In genomic region chr1:150551049-150551783, GRCh38 we compare ENCODE assay signal across 9 cellular contexts. TPM values are rescaled to one million over a fixed set of nuclear protein-coding genes. Genes with fewer than 3 reads are reported as not detected.
DNase-seq lines count a peak whose midpoint lies in the region; ATAC-seq and TF ChIP-seq lines count a peak whose summit lies in the region.
"Had no signal": no experiment of that assay in that cellular context is flagged by ENCODE, and none has a peak within 500 bp of the region (broad histone marks: within the 10 kb centered on the region; RNA-seq: fewer than 3 reads in every experiment).

No MANE protein-coding gene starts in this region.

- TF ChIP-seq CTCF in heart left ventricle (IDR thresholded peaks at IDR 0.05) = no peak

- peaks cover 0 to 12% (median 5%) of the 10 kb centered on the region in 9 donors for H3K36me3 ChIP-seq in heart left ventricle

- peak overlapping the region in 1 of 2 donors; percentile 82 for H3K27ac Mint-ChIP-seq in natural killer cell treated with Interleukin-12 subunit alpha and Interleukin-12 subunit beta and Interleukin-15 and Interleukin-18, amount 100 ng/mL, for 72 hours

- peaks cover 24 to 27% of the 10 kb centered on the region in 2 donors for H3K4me1 Mint-ChIP-seq in natural killer cell treated with Interleukin-12 subunit alpha and Interleukin-12 subunit beta and Interleukin-15 and Interleukin-18, amount 100 ng/mL, for 72 hours (ENCODE audit: low read depth in 2 of 2)

- no peaks in the 10 kb centered on the region for H3K9me3 ChIP-seq in heart left ventricle

- peak in 1 of 4 donors; percentile 12 for ATAC-seq in heart left ventricle
- ATAC-seq in left ventricle myocardium superior = no peak
- no peak for ATAC-seq in natural killer cell treated with Interleukin-12 subunit alpha and Interleukin-12 subunit beta and Interleukin-15 and Interleukin-18, amount 100 ng/mL, for 72 hours
- no peak for ATAC-seq in HG03439 (IDR thresholded peaks at IDR 0.05; ENCODE audit: unreplicated experiment)
- ATAC-seq in HG03442 (IDR thresholded peaks at IDR 0.05; ENCODE audit: unreplicated experiment) = no peak
- ATAC-seq in HG03097 (IDR thresholded peaks at IDR 0.05; ENCODE audit: low FRiP score, unreplicated experiment) = no peak

- TF ChIP-seq POLR2A in heart left ventricle (IDR thresholded peaks at IDR 0.05) = no peak

- peak overlapping the region; percentile 13 for H3K4me3 Mint-ChIP-seq in natural killer cell treated with Interleukin-12 subunit alpha and Interleukin-12 subunit beta and Interleukin-15 and Interleukin-18, amount 100 ng/mL, for 72 hours

- H3K27me3 ChIP-seq in heart left ventricle = peaks cover 0 to 3% (median 0%) of the 10 kb centered on the region in 9 donors

- peaks cover 0 to 61% (median 35%) of the 10 kb centered on the region in 12 donors for H3K4me1 ChIP-seq in heart left ventricle

- DNase-seq in heart left ventricle (peak in 2 of 5 donors; percentile 5 to 53), left ventricle myocardium superior (no peak), dermis blood vessel endothelial cell (peak; percentile 19), ecto neural progenitor cell (ENCODE audit: low spot score) (no peak)
- DNase-seq in natural killer cell treated with Interleukin-12 subunit alpha and Interleukin-12 subunit beta and Interleukin-15 and Interleukin-18, amount 100 ng/mL, for 72 hours (ENCODE audit: low spot score) = peak; percentile 53

- H3K36me3 Mint-ChIP-seq in natural killer cell treated with Interleukin-12 subunit alpha and Interleukin-12 subunit beta and Interleukin-15 and Interleukin-18, amount 100 ng/mL, for 72 hours = no peaks in the 10 kb centered on the region

- WGBS in heart left ventricle, 4 donors = 71 to 91% (median 78%) methylated on average over 11 of the region's 11 CpGs

- no peaks in the 10 kb centered on the region for H3K9me3 Mint-ChIP-seq in natural killer cell treated with Interleukin-12 subunit alpha and Interleukin-12 subunit beta and Interleukin-15 and Interleukin-18, amount 100 ng/mL, for 72 hours
- H3K9me3 Mint-ChIP-seq: CD4-positive, alpha-beta memory T cell had no signal

- intact Hi-C loops in heart left ventricle (cut with DNase I) (loop anchor here in 3 of 10 donors (10.0 kb wide), 1 partner anchor 264 kb away; no protein-coding TSS in a partner anchor), left ventricle myocardium superior (cut with micrococcal nuclease) (no loop called here)

- peak overlapping the region in 2 of 12 donors; percentile 17 to 77 for H3K4me3 ChIP-seq in heart left ventricle

- H3K27me3 Mint-ChIP-seq in natural killer cell treated with Interleukin-12 subunit alpha and Interleukin-12 subunit beta and Interleukin-15 and Interleukin-18, amount 100 ng/mL, for 72 hours = peaks cover 0 to 7% of the 10 kb centered on the region in 2 donors

- peak overlapping the region in 10 of 12 donors; percentile 80 to 93 (median 86) for H3K27ac ChIP-seq in heart left ventricle

RNA-seq across cellular contexts. Expression of gene ADAMTSL4, which starts 2.0 kb away (rescaled TPM):
- total RNA-seq in heart left ventricle = 10 to 100 TPM; 19.2 to 69.0 (median 40.9) TPM
- polyA plus RNA-seq in heart left ventricle = 10 to 100 TPM; 41.1 to 61.7 TPM
- total RNA-seq in left ventricle myocardium superior = 77.7 TPM
- 0.17 and 0.60 TPM in 2 replicates for total RNA-seq in dermis blood vessel endothelial cell
- total RNA-seq in natural killer cell treated with Interleukin-12 subunit alpha and Interleukin-12 subunit beta and Interleukin-15 and Interleukin-18, amount 100 ng/mL, for 72 hours = 1 to 10 TPM in 1 of 2 donors, under 1 TPM in 1; 0.48 to 1.0 TPM

RNA-seq across cellular contexts. Expression of gene MCL1, which starts 28.2 kb away (rescaled TPM):
- total RNA-seq in heart left ventricle (100 to 1,000 TPM in 6 of 9 donors, 10 to 100 TPM in 3; 77.2 to 180 (median 104) TPM), left ventricle myocardium superior (93.5 TPM), dermis blood vessel endothelial cell (223 and 316 TPM in 2 replicates)
- 100 to 1,000 TPM in 1 of 2 donors, 10 to 100 TPM in 1; 57.1 to 118 TPM for polyA plus RNA-seq in heart left ventricle
- total RNA-seq in natural killer cell treated with Interleukin-12 subunit alpha and Interleukin-12 subunit beta and Interleukin-15 and Interleukin-18, amount 100 ng/mL, for 72 hours = 100 to 1,000 TPM; 199 to 333 TPM

RNA-seq across cellular contexts. Expression of gene FALEC, which starts 35.7 kb away (rescaled TPM):
- under 1 TPM in 2 of 9 donors, not detected in 7; 0.51 to 0.96 TPM for total RNA-seq in heart left ventricle
- under 1 TPM; 0.18 to 0.46 TPM for polyA plus RNA-seq in heart left ventricle
- total RNA-seq in left ventricle myocardium superior = not detected
- not detected in 2 replicates for total RNA-seq in dermis blood vessel endothelial cell
- total RNA-seq in natural killer cell treated with Interleukin-12 subunit alpha and Interleukin-12 subunit beta and Interleukin-15 and Interleukin-18, amount 100 ng/mL, for 72 hours = not detected

RNA-seq across cellular contexts. Expression of gene ECM1, which starts 43.3 kb away (rescaled TPM):
- 10 to 100 TPM; 10.9 to 35.3 (median 15.4) TPM for total RNA-seq in heart left ventricle
- 10 to 100 TPM; 11.3 to 15.6 TPM for polyA plus RNA-seq in heart left ventricle
- 14.0 TPM for total RNA-seq in left ventricle myocardium superior
- total RNA-seq in dermis blood vessel endothelial cell = 0.19 and 0.34 TPM in 2 replicates
- 1 to 10 TPM; 1.2 to 1.9 TPM for total RNA-seq in natural killer cell treated with Interleukin-12 subunit alpha and Interleukin-12 subunit beta and Interleukin-15 and Interleukin-18, amount 100 ng/mL, for 72 hours
- polyA plus RNA-seq: CD4-positive, alpha-beta memory T cell had no signal

Comparison
In these comparisons a context has a peak if more than half of its experiments do, and no peak if none do; other contexts are left out.
1. DNase-seq: peak in dermis blood vessel endothelial cell (single experiment) and natural killer cell treated with Interleukin-12 subunit alpha and Interleukin-12 subunit beta and Interleukin-15 and Interleukin-18, amount 100 ng/mL, for 72 hours (single experiment); none in left ventricle myocardium superior (single experiment) and ecto neural progenitor cell (single experiment).
2. RNA of gene ADAMTSL4, which starts 2.0 kb away (total RNA-seq): 77.7 TPM in left ventricle myocardium superior (single experiment) and 19.2 to 69.0 TPM in heart left ventricle; 0.48 to 1.0 TPM in natural killer cell treated with Interleukin-12 subunit alpha and Interleukin-12 subunit beta and Interleukin-15 and Interleukin-18, amount 100 ng/mL, for 72 hours and 0.17 to 0.60 TPM in dermis blood vessel endothelial cell; every median in the first group is over 10 times any median in the second.